Comparison of ENCODE assay signal across 8 cellular contexts in genomic region chr2:30146337-30147195, GRCh38. TPM values are rescaled to one million over a fixed set of nuclear protein-coding genes. Genes with fewer than 3 reads are reported as not detected.
DNase-seq lines count a peak whose midpoint lies in the region; ATAC-seq and TF ChIP-seq lines count a peak whose summit lies in the region.

Gene YPEL5 (plus strand): TSS chr2:30147007. CDS start chr2:30156652, 9,645 bp downstream.

- CTCF ChIA-PET in Panc1 (lab: Charles Lee), result interaction anchor here (0.7 to 1.5 kb wide), 3 partner anchors 18 to 906 kb away, joined by 5 to 18 read pairs (median 5); no protein-coding TSS in a partner anchor

- H3K27me3 ChIP-seq in Panc1 (ENCODE audit: control insufficient read depth, insufficient read depth, low read length) (no peaks in the 10 kb centered on the region; the same call in 1 of the 2 replicates), mucosa of rectum (ENCODE audit: control insufficient read depth in 2 of 2, insufficient read depth in 2 of 2, low read length in 2 of 2) (no peaks in the 10 kb centered on the region)

- peaks cover 52% of the 10 kb centered on the region for H3K4me1 Mint-ChIP-seq in activated T-cell treated with anti-CD3 and anti-CD28 coated beads, Interleukin-2, amount 50 U/mL, for 4 hours (ENCODE audit: low read depth)

- in situ Hi-C loops in Panc1 (cut with HindIII; ENCODE audit: low pct_unique_long_range_greater_than_20kb, low sequenced_read_pairs), result no loop called here

- no TSS peak for BruUV-seq in Panc1 (replicated peaks; lab: Mats Ljungman, UMichigan)

- POLR2A ChIA-PET in Panc1 (lab: Charles Lee), result interaction anchor here (1.2 kb wide), 1 partner anchor 18 kb away, joined by 7 read pairs; no protein-coding TSS in a partner anchor

- no peaks in the 10 kb centered on the region for H3K9me3 Mint-ChIP-seq in activated T-cell treated with anti-CD3 and anti-CD28 coated beads, Interleukin-2, amount 50 U/mL, for 4 hours

- ATAC-seq in GM21723 (IDR thresholded peaks at IDR 0.05; ENCODE audit: unreplicated experiment) (peak; percentile 93), Panc1 (peak; percentile 98)
- ATAC-seq in activated T-cell treated with anti-CD3 and anti-CD28 coated beads, Interleukin-2, amount 50 U/mL, for 4 hours, result peak; percentile 92 to 93

- H3K4me3 ChIP-seq in Panc1 (ENCODE audit: low read depth in 2 of 2, low read length in 2 of 2), result peak within 1 kb of the TSS; percentile 75 to 83
- H3K4me3 ChIP-seq in mucosa of rectum (ENCODE audit: low read length in 2 of 2), result peak within 1 kb of the TSS; percentile 78 to 85

- intact Hi-C loops in Panc1 (cut with micrococcal nuclease; ENCODE audit: unreplicated experiment), result no loop called here

- no peaks in the 10 kb centered on the region for H3K9me3 ChIP-seq in Panc1 (ENCODE audit: control insufficient read depth, insufficient read depth, low read depth, low read length)
- H3K9me3 ChIP-seq in mucosa of rectum (ENCODE audit: control insufficient read depth in 2 of 2, low read length in 2 of 2), result no peaks in the 10 kb centered on the region

- peak within 1 kb of the TSS; percentile 84 for H3K4me3 Mint-ChIP-seq in activated T-cell treated with anti-CD3 and anti-CD28 coated beads, Interleukin-2, amount 50 U/mL, for 4 hours

- TF ChIP-seq POLR2A in erythroblast (IDR thresholded peaks at IDR 0.05; ENCODE audit: low read length), result peak; percentile 80

- peaks cover 14% of the 10 kb centered on the region for H3K36me3 Mint-ChIP-seq in activated T-cell treated with anti-CD3 and anti-CD28 coated beads, Interleukin-2, amount 50 U/mL, for 4 hours (ENCODE audit: insufficient read depth)

- H3K4me1 ChIP-seq in Panc1 (ENCODE audit: control insufficient read depth, insufficient read depth, low read length) (peaks cover 28% of the 10 kb centered on the region), mucosa of rectum (ENCODE audit: control insufficient read depth in 2 of 2, insufficient read depth in 2 of 2, low read length in 2 of 2) (peaks cover 17 to 33% of the 10 kb centered on the region in 2 donors)

- DNase-seq in DMS53 (lab: John Stamatoyannopoulos, UW) (peak; percentile 100), KG1 (lab: John Stamatoyannopoulos, UW) (peak; percentile 100), Panc1 (ENCODE audit: low read depth, low spot score) (peak; percentile 95), erythroblast (lab: John Stamatoyannopoulos, UW) (peak; percentile 99 to 100)
- peak; percentile 99 for DNase-seq in activated T-cell treated with anti-CD3 and anti-CD28 coated beads, Interleukin-2, amount 50 U/mL, for 4 hours
- DNase-seq in stimulated activated CD8-positive, alpha-beta memory T cell treated with anti-CD3 and anti-CD28 coated beads, Interleukin-4, amount 100 ng/mL, for 48 hours, result peak; percentile 99

- peaks cover 9% of the 10 kb centered on the region for H3K36me3 ChIP-seq in Panc1 (ENCODE audit: control insufficient read depth, insufficient read depth, low read length)
- H3K36me3 ChIP-seq in mucosa of rectum (ENCODE audit: control insufficient read depth in 2 of 2, insufficient read depth in 2 of 2, low read length in 2 of 2), result peaks cover 7 to 9% of the 10 kb centered on the region in 2 donors

- no peaks in the 10 kb centered on the region for H3K27me3 Mint-ChIP-seq in activated T-cell treated with anti-CD3 and anti-CD28 coated beads, Interleukin-2, amount 50 U/mL, for 4 hours (ENCODE audit: low read depth)

- TF ChIP-seq CTCF in Panc1 (IDR thresholded peaks at IDR 0.05), result no peak

- H3K9ac ChIP-seq in mucosa of rectum (ENCODE audit: low read depth in 1 of 2, low read length in 2 of 2), result peak within 1 kb of the TSS; percentile 92 to 99

- H3K27ac ChIP-seq in Panc1 (ENCODE audit: low read length) (peak within 1 kb of the TSS; percentile 78), mucosa of rectum (ENCODE audit: low read depth in 2 of 2, low read length in 2 of 2) (peak within 1 kb of the TSS; percentile 98)

RNA-seq across cellular contexts. Expression of gene YPEL5, which starts in this region (rescaled TPM):
- total RNA-seq in Panc1 (2021; ENCODE audit: unreplicated experiment), result 66.4 TPM
- 63.8 TPM for polyA plus RNA-seq in Panc1 (2012; ENCODE audit: insufficient read length)
- 10 to 100 TPM; 13.7 to 20.6 (median 15.4) TPM for total RNA-seq in activated T-cell treated with anti-CD3 and anti-CD28 coated beads, Interleukin-2, amount 50 U/mL, for 4 hours

Comparison
In these comparisons a context has a peak if more than half of its experiments do, and no peak if none do; other contexts are left out.
1. Peak in every context shown above with its lines: DNase-seq, ATAC-seq, H3K4me3 ChIP-seq and H3K27ac ChIP-seq.